ENCODE assay signal across 16 cellular contexts in genomic region chr3:170712336-170712735, GRCh38.
"Had no signal": no experiment of that assay in that cellular context is flagged by ENCODE, and none has a peak within 500 bp of the region (broad histone marks: within the 10 kb centered on the region; RNA-seq: fewer than 3 reads in every experiment).

No MANE protein-coding gene starts in this region.

- DNase-seq: activated CD4-positive, alpha-beta T cell treated with anti-CD3 and anti-CD28 coated beads for 1 hour; activated CD4-positive, alpha-beta T cell treated with anti-CD3 and anti-CD28 coated beads, Interleukin-2, amount 50 U/mL, for 4 hours; activated gamma-delta T cell treated with Interleukin-2 at 50 U/mL for 16 hours; activated T-cell treated with anti-CD3 and anti-CD28 coated beads for 4 hours; amygdala; left cardiac atrium; posterior cingulate gyrus; retina; stimulated activated CD4-positive, alpha-beta T cell treated with anti-CD3 and anti-CD28 coated beads, Interleukin-2, amount 100 ng/mL, for 24 hours; T-helper 2 cell; uterus; WERI-Rb-1 had no signal

- H3K27me3 ChIP-seq: neutrophil, tibial nerve, uterus had no signal

- H3K9me3 ChIP-seq: neutrophil had no signal

- H3K4me3 ChIP-seq: coronary artery, tibial nerve, uterus had no signal

- ATAC-seq: left cardiac atrium; natural killer cell treated with Interleukin-12 subunit alpha and Interleukin-12 subunit beta and Interleukin-15 and Interleukin-18, amount 100 ng/mL, for 72 hours had no signal

- H3K36me3 ChIP-seq: neutrophil, uterus, WERI-Rb-1 had no signal

- H3K4me1 ChIP-seq: tibial nerve, uterus had no signal

- H3K27ac ChIP-seq: coronary artery, neutrophil, tibial nerve, uterus, WERI-Rb-1 had no signal
